25 cellular contexts compared by ENCODE assay signal in genomic region chr7:101902680-101903504, GRCh38.
DNase-seq lines count a peak whose midpoint lies in the region; ATAC-seq and TF ChIP-seq lines count a peak whose summit lies in the region.
"Had no signal": no experiment of that assay in that cellular context is flagged by ENCODE, and none has a peak within 500 bp of the region (broad histone marks: within the 10 kb centered on the region; RNA-seq: fewer than 3 reads in every experiment).

No MANE protein-coding gene starts in this region.

- H3K27me3 ChIP-seq in CD8-positive, alpha-beta T cell (ENCODE audit: insufficient read depth, low read length): no peaks in the 10 kb centered on the region
- H3K27me3 ChIP-seq in endodermal cell (ENCODE audit: control insufficient read depth, insufficient read depth, low read length, poor library complexity, severe bottlenecking): no peaks in the 10 kb centered on the region
- H3K27me3 ChIP-seq in upper lobe of right lung: no peaks in the 10 kb centered on the region
- H3K27me3 ChIP-seq: ovary, right lobe of liver had no signal

- H3K9me3 ChIP-seq in CD8-positive, alpha-beta T cell (ENCODE audit: low read length): no peaks in the 10 kb centered on the region
- H3K9me3 ChIP-seq in endodermal cell (ENCODE audit: control insufficient read depth, low read length): no peaks in the 10 kb centered on the region
- no peaks in the 10 kb centered on the region for H3K9me3 ChIP-seq in upper lobe of right lung
- H3K9me3 ChIP-seq: A549, ovary, right lobe of liver had no signal

- ATAC-seq in CD8-positive, alpha-beta T cell: no peak
- ATAC-seq in upper lobe of right lung: no peak
- ATAC-seq: A549; activated T-cell treated with anti-CD3 and anti-CD28 coated beads, Interleukin-2, amount 50 U/mL, for 72 hours; esophagus mucosa; naive thymus-derived CD4-positive, alpha-beta T cell; right lobe of liver had no signal

- intact Hi-C loops in CD8-positive, alpha-beta T cell (cut with DNase I, micrococcal nuclease): no loop called here
- intact Hi-C loops in upper lobe of right lung (cut with DNase I): no loop called here

- DNase-seq in CD8-positive, alpha-beta T cell: no peak
- DNase-seq in OCI-M1 (lab: John Stamatoyannopoulos, UW): peak; percentile 73
- DNase-seq in endodermal cell: no peak
- no peak for DNase-seq in mesothelial cell of epicardium (ENCODE audit: low spot score in 2 of 2, unreplicated experiment in 2 of 2)
- no peak for DNase-seq in GM10266 (ENCODE audit: extremely low spot score)
- no peak for DNase-seq in NCI-H345 treated with DMSO at 0.1 percent for 48 hours (lab: John Stamatoyannopoulos, UW; ENCODE audit: unreplicated experiment)
- DNase-seq in NCI-H345 (lab: John Stamatoyannopoulos, UW): no peak
- no peak for DNase-seq in upper lobe of right lung
- DNase-seq: activated naive CD4-positive, alpha-beta T cell treated with anti-CD3 and anti-CD28 coated beads, Interleukin-2, amount 50 U/mL, for 16 hours; activated T-cell treated with anti-CD3 and anti-CD28 coated beads, Interleukin-2, amount 50 U/mL, for 72 hours; anterior cingulate cortex; EL; IMR-90; kidney glomerular epithelial cell; mammary epithelial cell; naive thymus-derived CD4-positive, alpha-beta T cell; NCI-H1417 treated with DMSO at 0.1 percent for 48 hours; NCI-H526 treated with DMSO at 0.1 percent for 48 hours; ovary; SW 1271 had no signal

- no peak for TF ChIP-seq CTCF in CD8-positive, alpha-beta T cell (IDR thresholded peaks at IDR 0.05)
- no peak for TF ChIP-seq CTCF in endodermal cell (conservative IDR thresholded peaks at IDR 0.05)
- no peak for TF ChIP-seq CTCF in mesothelial cell of epicardium (IDR thresholded peaks at IDR 0.05; ENCODE audit: unreplicated experiment)
- no peak for TF ChIP-seq CTCF in GM10266 (IDR thresholded peaks at IDR 0.05; ENCODE audit: control insufficient read depth, insufficient read depth, low read depth, missing control alignments)
- no peak for TF ChIP-seq CTCF in upper lobe of right lung (IDR thresholded peaks at IDR 0.05)

- H3K4me3 ChIP-seq in CD8-positive, alpha-beta T cell (ENCODE audit: low read depth, low read length): no peak overlapping the region
- H3K4me3 ChIP-seq in endodermal cell (ENCODE audit: low read length) (no peak overlapping the region), upper lobe of right lung (no peak overlapping the region)
- H3K4me3 ChIP-seq: A549, ovary, right lobe of liver had no signal

- no peak overlapping the region for H3K27ac ChIP-seq in CD8-positive, alpha-beta T cell (ENCODE audit: low read depth, low read length)
- H3K27ac ChIP-seq in endodermal cell (ENCODE audit: low read depth, low read length) (no peak overlapping the region), upper lobe of right lung (no peak overlapping the region)
- H3K27ac ChIP-seq: A549, right lobe of liver had no signal

- CTCF ChIA-PET in CD8-positive, alpha-beta T cell (lab: Charles Lee): no interaction called here

- peaks cover 9% of the 10 kb centered on the region for H3K4me1 Mint-ChIP-seq in CD8-positive, alpha-beta T cell (ENCODE audit: low read depth)
- H3K4me1 Mint-ChIP-seq in endodermal cell (peaks cover 21% of the 10 kb centered on the region), mesothelial cell of epicardium (peaks cover 16% of the 10 kb centered on the region)

- H3K9me3 Mint-ChIP-seq in CD8-positive, alpha-beta T cell: no peaks in the 10 kb centered on the region
- H3K9me3 Mint-ChIP-seq in endodermal cell: no peaks in the 10 kb centered on the region
- no peaks in the 10 kb centered on the region for H3K9me3 Mint-ChIP-seq in mesothelial cell of epicardium
- H3K9me3 Mint-ChIP-seq: activated T-cell treated with anti-CD3 and anti-CD28 coated beads, Interleukin-2, amount 50 U/mL, for 72 hours; central memory CD8-positive, alpha-beta T cell; naive thymus-derived CD4-positive, alpha-beta T cell had no signal

- H3K36me3 Mint-ChIP-seq in CD8-positive, alpha-beta T cell: peaks cover 3% of the 10 kb centered on the region
- H3K36me3 Mint-ChIP-seq in endodermal cell (ENCODE audit: low read depth) (peaks cover 17% of the 10 kb centered on the region), mesothelial cell of epicardium (peaks cover 2% of the 10 kb centered on the region)

- no peaks in the 10 kb centered on the region for H3K36me3 ChIP-seq in CD8-positive, alpha-beta T cell (ENCODE audit: insufficient read depth, low read length)
- peaks cover 11% of the 10 kb centered on the region for H3K36me3 ChIP-seq in endodermal cell (ENCODE audit: control insufficient read depth, insufficient read depth, low read length)
- H3K36me3 ChIP-seq in upper lobe of right lung: no peaks in the 10 kb centered on the region
- H3K36me3 ChIP-seq: ovary, right lobe of liver had no signal

- no peaks in the 10 kb centered on the region for H3K4me1 ChIP-seq in CD8-positive, alpha-beta T cell (ENCODE audit: insufficient read depth, low read length)
- H3K4me1 ChIP-seq in endodermal cell (ENCODE audit: control insufficient read depth, insufficient read depth, low read length): peaks cover 2% of the 10 kb centered on the region
- no peaks in the 10 kb centered on the region for H3K4me1 ChIP-seq in upper lobe of right lung
- H3K4me1 ChIP-seq: right lobe of liver had no signal

- no peaks in the 10 kb centered on the region for H3K27me3 Mint-ChIP-seq in CD8-positive, alpha-beta T cell (ENCODE audit: low read depth)
- no peaks in the 10 kb centered on the region for H3K27me3 Mint-ChIP-seq in endodermal cell (ENCODE audit: insufficient read depth)
- H3K27me3 Mint-ChIP-seq in mesothelial cell of epicardium (ENCODE audit: low read depth): no peaks in the 10 kb centered on the region
- H3K27me3 Mint-ChIP-seq: B cell; central memory CD8-positive, alpha-beta T cell; naive thymus-derived CD4-positive, alpha-beta T cell had no signal

- WGBS in endodermal cell (ENCODE audit: insufficient coverage in 1 of 2, insufficient read length in 1 of 2), 2 experiments: 89 to 93% methylated on average over 12 to 18 of the region's 18 CpGs

- peak overlapping the region; percentile 37 for H3K27ac Mint-ChIP-seq in CD8-positive, alpha-beta T cell
- H3K27ac Mint-ChIP-seq in endodermal cell (peak overlapping the region; percentile 70), mesothelial cell of epicardium (peak overlapping the region; percentile 11)
- H3K27ac Mint-ChIP-seq: activated T-cell treated with anti-CD3 and anti-CD28 coated beads, Interleukin-2, amount 50 U/mL, for 72 hours; B cell; naive thymus-derived CD4-positive, alpha-beta T cell had no signal

- H3K4me3 Mint-ChIP-seq in CD8-positive, alpha-beta T cell: no peak overlapping the region
- H3K4me3 Mint-ChIP-seq in endodermal cell (no peak overlapping the region), mesothelial cell of epicardium (no peak overlapping the region)
- H3K4me3 Mint-ChIP-seq: activated T-cell treated with anti-CD3 and anti-CD28 coated beads, Interleukin-2, amount 50 U/mL, for 72 hours; B cell; central memory CD8-positive, alpha-beta T cell; naive thymus-derived CD4-positive, alpha-beta T cell had no signal

- no peak overlapping the region for H3K9ac ChIP-seq in endodermal cell (ENCODE audit: extremely low read depth, low read length, poor library complexity, severe bottlenecking)

- POLR2A ChIA-PET in CD8-positive, alpha-beta T cell (lab: Charles Lee): no interaction called here

Comparison
In these comparisons a context has a peak if more than half of its experiments do, and no peak if none do; other contexts are left out.
1. H3K27ac Mint-ChIP-seq: peak in every context shown above with its lines; median percentile 70 in endodermal cell; 37 in CD8-positive, alpha-beta T cell; 11 in mesothelial cell of epicardium.